ENCODE assay signal across 11 cellular contexts in genomic region chr1:36482724-36483388, GRCh38. TPM values are rescaled to one million over a fixed set of nuclear protein-coding genes. Genes with fewer than 3 reads are reported as not detected.
DNase-seq lines count a peak whose midpoint lies in the region; ATAC-seq and TF ChIP-seq lines count a peak whose summit lies in the region.
"Had no signal": no experiment of that assay in that cellular context is flagged by ENCODE, and none has a peak within 500 bp of the region (broad histone marks: within the 10 kb centered on the region; RNA-seq: fewer than 3 reads in every experiment).

Gene CSF3R, minus strand, starts transcription at chr1:36482913. Its CDS starts 3,417 bp downstream, at chr1:36479496.

- ATAC-seq in activated CD8-positive, alpha-beta memory T cell treated with anti-CD3 and anti-CD28 coated beads, Interleukin-2, amount 10 ng/mL, durations not matched to agents 7 days and 5 days, result no peak
- no peak for ATAC-seq in activated naive CD8-positive, alpha-beta T cell treated with anti-CD3 and anti-CD28 coated beads, Interleukin-2, amount 50 U/mL, for 24 hours
- no peak for ATAC-seq in lung (ENCODE audit: insufficient read depth, low FRiP score)
- no peak for ATAC-seq in gastrocnemius medialis

- H3K9me3 Mint-ChIP-seq in activated CD8-positive, alpha-beta memory T cell treated with anti-CD3 and anti-CD28 coated beads, Interleukin-2, amount 10 ng/mL, durations not matched to agents 7 days and 5 days (ENCODE audit: low read depth), result no peaks in the 10 kb centered on the region
- no peaks in the 10 kb centered on the region for H3K9me3 Mint-ChIP-seq in activated naive CD8-positive, alpha-beta T cell treated with anti-CD3 and anti-CD28 coated beads, Interleukin-2, amount 50 U/mL, for 24 hours

- H3K9me3 ChIP-seq in lung (ENCODE audit: control insufficient read depth in 2 of 2, insufficient read depth in 1 of 2, low read length in 1 of 2), result no peaks in the 10 kb centered on the region
- H3K9me3 ChIP-seq in gastrocnemius medialis, result no peaks in the 10 kb centered on the region

- H3K36me3 ChIP-seq in lung (ENCODE audit: control insufficient read depth in 2 of 2, insufficient read depth in 2 of 2, low read length in 2 of 2) (no peaks in the 10 kb centered on the region), gastrocnemius medialis (no peaks in the 10 kb centered on the region)

- H3K4me1 Mint-ChIP-seq in activated CD8-positive, alpha-beta memory T cell treated with anti-CD3 and anti-CD28 coated beads, Interleukin-2, amount 10 ng/mL, durations not matched to agents 7 days and 5 days, result peaks cover 14% of the 10 kb centered on the region
- H3K4me1 Mint-ChIP-seq in activated naive CD8-positive, alpha-beta T cell treated with anti-CD3 and anti-CD28 coated beads, Interleukin-2, amount 50 U/mL, for 24 hours, result peaks cover 13% of the 10 kb centered on the region

- H3K4me3 ChIP-seq in lung, result peak within 1 kb of the TSS; percentile 34
- H3K4me3 ChIP-seq in gastrocnemius medialis, result peak within 1 kb of the TSS in 1 of 4 donors; percentile 21

- peak within 1 kb of the TSS in 1 of 2 donors; percentile 85 for H3K27ac ChIP-seq in lung (ENCODE audit: low read depth in 1 of 2, low read length in 1 of 2)
- H3K27ac ChIP-seq in temporal lobe (ENCODE audit: low read depth, low read length), result peak within 1 kb of the TSS; percentile 34
- H3K27ac ChIP-seq in gastrocnemius medialis, result no peak within 1 kb of the TSS

- H3K27ac Mint-ChIP-seq in activated CD8-positive, alpha-beta memory T cell treated with anti-CD3 and anti-CD28 coated beads, Interleukin-2, amount 10 ng/mL, durations not matched to agents 7 days and 5 days, result no peak within 1 kb of the TSS
- H3K27ac Mint-ChIP-seq in activated naive CD8-positive, alpha-beta T cell treated with anti-CD3 and anti-CD28 coated beads, Interleukin-2, amount 50 U/mL, for 24 hours, result no peak within 1 kb of the TSS

- 6 to 26% methylated on average over 13 of the region's 13 CpGs for WGBS in lung, 2 donors

- intact Hi-C loops in gastrocnemius medialis (cut with DNase I; ENCODE audit: low total_unique reads), result no loop called here

- TF ChIP-seq POLR2A in gastrocnemius medialis (IDR thresholded peaks at IDR 0.05), result no peak

- no peak for DNase-seq in activated CD8-positive, alpha-beta memory T cell treated with anti-CD3 and anti-CD28 coated beads, Interleukin-2, amount 10 ng/mL, durations not matched to agents 7 days and 5 days
- DNase-seq in activated CD8-positive, alpha-beta memory T cell treated with anti-CD3 and anti-CD28 coated beads, Interleukin-2, amount 50 U/mL, for 4 hours, result no peak
- DNase-seq in activated naive CD8-positive, alpha-beta T cell treated with anti-CD3 and anti-CD28 coated beads, Interleukin-2, amount 50 U/mL, for 24 hours, result no peak
- peak; percentile 42 for DNase-seq in lung (ENCODE audit: low spot score)
- DNase-seq in HCEC 1CT, result no peak
- DNase-seq in gastrocnemius medialis, result no peak
- DNase-seq in SK-N-DZ (ENCODE audit: low spot score), result no peak
- DNase-seq: NCI-H446 treated with DMSO at 0.1 percent for 48 hours had no signal

- TF ChIP-seq CTCF in lung (IDR thresholded peaks at IDR 0.05; ENCODE audit: control extremely low read depth, extremely low read depth) (no peak), gastrocnemius medialis (IDR thresholded peaks at IDR 0.05 in 4 of 5, conservative IDR thresholded peaks at IDR 0.05 in 1 of 5) (no peak)

- in situ Hi-C loops in gastrocnemius medialis (cut with MboI; ENCODE audit: low sequenced_read_pairs in 4 of 4), result no loop called here

- peaks cover 34% of the 10 kb centered on the region for H3K27me3 Mint-ChIP-seq in activated CD8-positive, alpha-beta memory T cell treated with anti-CD3 and anti-CD28 coated beads, Interleukin-2, amount 10 ng/mL, durations not matched to agents 7 days and 5 days
- H3K27me3 Mint-ChIP-seq in activated naive CD8-positive, alpha-beta T cell treated with anti-CD3 and anti-CD28 coated beads, Interleukin-2, amount 50 U/mL, for 24 hours, result peaks cover 8% of the 10 kb centered on the region

- H3K27me3 ChIP-seq in lung (ENCODE audit: control insufficient read depth, insufficient read depth), result no peaks in the 10 kb centered on the region
- H3K27me3 ChIP-seq in gastrocnemius medialis, result peaks cover 0 to 4% (median 0%) of the 10 kb centered on the region in 3 donors

- H3K36me3 Mint-ChIP-seq in activated CD8-positive, alpha-beta memory T cell treated with anti-CD3 and anti-CD28 coated beads, Interleukin-2, amount 10 ng/mL, durations not matched to agents 7 days and 5 days, result no peaks in the 10 kb centered on the region
- no peaks in the 10 kb centered on the region for H3K36me3 Mint-ChIP-seq in activated naive CD8-positive, alpha-beta T cell treated with anti-CD3 and anti-CD28 coated beads, Interleukin-2, amount 50 U/mL, for 24 hours (ENCODE audit: low read depth)

- peaks cover 0 to 4% of the 10 kb centered on the region in 2 donors for H3K4me1 ChIP-seq in lung (ENCODE audit: control insufficient read depth in 2 of 2, insufficient read depth in 2 of 2, low read length in 2 of 2)
- no peaks in the 10 kb centered on the region for H3K4me1 ChIP-seq in gastrocnemius medialis

- CTCF ChIA-PET in activated CD8-positive, alpha-beta memory T cell treated with anti-CD3 and anti-CD28 coated beads, Interleukin-2, amount 10 ng/mL, durations not matched to agents 7 days and 5 days (lab: Charles Lee), result interaction anchor here (0.7 to 3.0 kb wide), 2 partner anchors 11 to 34 kb away, joined by 3 to 9 read pairs; no protein-coding TSS in a partner anchor

- peak within 1 kb of the TSS; percentile 1 for H3K4me3 Mint-ChIP-seq in activated CD8-positive, alpha-beta memory T cell treated with anti-CD3 and anti-CD28 coated beads, Interleukin-2, amount 10 ng/mL, durations not matched to agents 7 days and 5 days
- peak within 1 kb of the TSS; percentile 34 for H3K4me3 Mint-ChIP-seq in activated naive CD8-positive, alpha-beta T cell treated with anti-CD3 and anti-CD28 coated beads, Interleukin-2, amount 50 U/mL, for 24 hours

RNA-seq across cellular contexts. Expression of gene CSF3R, which starts in this region (rescaled TPM):
- total RNA-seq in activated CD8-positive, alpha-beta memory T cell treated with anti-CD3 and anti-CD28 coated beads, Interleukin-2, amount 10 ng/mL, durations not matched to agents 7 days and 5 days, result not detected
- total RNA-seq in lung, result 100 to 1,000 TPM; 129 to 234 TPM
- polyA plus RNA-seq in lung, result 100 to 1,000 TPM; 180 to 705 TPM
- total RNA-seq in temporal lobe, result 2.0 TPM
- 1 to 10 TPM in 3 of 4 donors, under 1 TPM in 1; 0.29 to 6.4 (median 3.9) TPM for total RNA-seq in gastrocnemius medialis
- 1.3 and 2.0 TPM in 2 replicates for polyA plus RNA-seq in SK-N-DZ (2014; cell fraction: cytosol; rRNA removed)
- 0.37 and 1.6 TPM in 2 replicates for polyA plus RNA-seq in SK-N-DZ (2014; cell fraction: nucleus; rRNA removed)
- total RNA-seq: glomerular endothelial cell, pulmonary artery endothelial cell had no signal

Comparison
In these comparisons a context has a peak if more than half of its experiments do, and no peak if none do; other contexts are left out.
1. RNA of gene CSF3R (total RNA-seq): 129 to 234 TPM in lung; 0.29 to 6.4 TPM in gastrocnemius medialis, 2.0 TPM in temporal lobe (single experiment) and not detected in activated CD8-positive, alpha-beta memory T cell treated with anti-CD3 and anti-CD28 coated beads, Interleukin-2, amount 10 ng/mL, durations not matched to agents 7 days and 5 days; every median in the first group is over 10 times any median in the second.